In genomic region chr19:13774217-13775191, GRCh38 we compare ENCODE assay signal across 1 cellular context.
TF ChIP-seq lines count a peak whose summit lies in the region.

Gene C19orf53, plus strand, starts transcription at chr19:13774456. Its CDS starts 22 bp downstream, at chr19:13774478.

TF ChIP-seq in HepG2, 621 proteins besides CTCF, POLR2A, EP300 and RAD21 (continued from another document and continues in another):
- TF ChIP-seq HNRNPH1 (optimal IDR thresholded peaks at IDR 0.05; ENCODE audit: low read depth, low read length) (no peak), ZNF292 (CRISPR knock-in tag; IDR thresholded peaks at IDR 0.05; ENCODE audit: borderline replicate concordance, low read depth) (0 out of 2 replicates have a peak, but pooled peaks have one; percentile 61), ZSCAN12 (CRISPR knock-in tag; IDR thresholded peaks at IDR 0.05) (0 out of 2 replicates have a peak, but pooled peaks have one; percentile 19), ZNF143 (CRISPR knock-in tag; IDR thresholded peaks at IDR 0.05) (peak; percentile 100), TARDBP (CRISPR knock-in tag; IDR thresholded peaks at IDR 0.05) (peak; percentile 94), IKZF1 (IDR thresholded peaks at IDR 0.05) (no peak), ZBTB46 (CRISPR knock-in tag; IDR thresholded peaks at IDR 0.05; ENCODE audit: borderline replicate concordance) (peak; percentile 39; the same call in 1 of the 2 replicates), MBD4 (IDR thresholded peaks at IDR 0.05; ENCODE audit: borderline replicate concordance, low read length) (no peak), ZSCAN5A (CRISPR knock-in tag; IDR thresholded peaks at IDR 0.05; ENCODE audit: borderline replicate concordance) (no peak), GATAD2A (CRISPR knock-in tag; IDR thresholded peaks at IDR 0.05) (peak; percentile 58), ATF7 (IDR thresholded peaks at IDR 0.05) (no peak), ATF7 (CRISPR knock-in tag; IDR thresholded peaks at IDR 0.05) (no peak), GFI1 (CRISPR knock-in tag; IDR thresholded peaks at IDR 0.05; ENCODE audit: borderline replicate concordance) (0 out of 2 replicates have a peak, but pooled peaks have one; percentile 47), ZSCAN20 (CRISPR knock-in tag; IDR thresholded peaks at IDR 0.05; ENCODE audit: borderline replicate concordance) (no peak), SOX5 (CRISPR knock-in tag; IDR thresholded peaks at IDR 0.05; ENCODE audit: borderline replicate concordance) (peak; percentile 51; the same call in 1 of the 2 replicates), ZNF460 (CRISPR knock-in tag; IDR thresholded peaks at IDR 0.05; ENCODE audit: borderline replicate concordance) (no peak; the same call in 1 of the 2 replicates), REL (CRISPR knock-in tag; conservative IDR thresholded peaks at IDR 0.05) (no peak), NFATC3 (CRISPR knock-in tag; IDR thresholded peaks at IDR 0.05) (peak; percentile 87), ZNF607 (CRISPR knock-in tag; IDR thresholded peaks at IDR 0.05; ENCODE audit: borderline replicate concordance) (no peak; the same call in 1 of the 2 replicates), HOXA7 (CRISPR knock-in tag; IDR thresholded peaks at IDR 0.05) (no peak), ZBTB3 (CRISPR knock-in tag; IDR thresholded peaks at IDR 0.05; ENCODE audit: borderline replicate concordance, low read depth) (peak; percentile 58; the same call in 1 of the 2 replicates), PBX2 (CRISPR knock-in tag; IDR thresholded peaks at IDR 0.05) (no peak), CCDC6 (CRISPR knock-in tag; IDR thresholded peaks at IDR 0.05) (peak; percentile 79; the same call in 1 of the 2 replicates), PHB2 (IDR thresholded peaks at IDR 0.05; ENCODE audit: partially characterized antibody) (no peak), ZNF572 (CRISPR knock-in tag; IDR thresholded peaks at IDR 0.05) (0 out of 2 replicates have a peak, but pooled peaks have one; percentile 54), PTBP1 (IDR thresholded peaks at IDR 0.05; ENCODE audit: low read depth, low read length, poor library complexity, severe bottlenecking) (no peak), HINFP (CRISPR knock-in tag; IDR thresholded peaks at IDR 0.05; ENCODE audit: low read depth) (peak; percentile 90), REPIN1 (CRISPR knock-in tag; IDR thresholded peaks at IDR 0.05; ENCODE audit: borderline replicate concordance, low read depth) (peak; percentile 95), ZNF616 (CRISPR knock-in tag; IDR thresholded peaks at IDR 0.05; ENCODE audit: low read depth) (peak; percentile 42), HNRNPLL (IDR thresholded peaks at IDR 0.05; ENCODE audit: low read depth, low read length, poor library complexity, severe bottlenecking) (peak; percentile 96), RARA (CRISPR knock-in tag; IDR thresholded peaks at IDR 0.05) (no peak), ZNF34 (CRISPR knock-in tag; IDR thresholded peaks at IDR 0.05; ENCODE audit: borderline replicate concordance) (0 out of 2 replicates have a peak, but pooled peaks have one; percentile 60), ISX (CRISPR knock-in tag; conservative IDR thresholded peaks at IDR 0.05) (no peak), KLF13 (CRISPR knock-in tag; IDR thresholded peaks at IDR 0.05) (no peak), CREBL2 (CRISPR knock-in tag; IDR thresholded peaks at IDR 0.05; ENCODE audit: borderline replicate concordance) (no peak), ZNF180 (CRISPR knock-in tag; IDR thresholded peaks at IDR 0.05; ENCODE audit: borderline replicate concordance, low read depth) (no peak), IRF2 (CRISPR knock-in tag; IDR thresholded peaks at IDR 0.05) (peak; percentile 99), CREM (IDR thresholded peaks at IDR 0.05) (peak; percentile 98), CREM (CRISPR knock-in tag; IDR thresholded peaks at IDR 0.05) (peak; percentile 33; the same call in 1 of the 2 replicates), ZNF224 (CRISPR knock-in tag; IDR thresholded peaks at IDR 0.05) (no peak), RELA (CRISPR knock-in tag; IDR thresholded peaks at IDR 0.05) (0 out of 2 replicates have a peak, but pooled peaks have one; percentile 38), KLF12 (CRISPR knock-in tag; IDR thresholded peaks at IDR 0.05; ENCODE audit: borderline replicate concordance) (peak; percentile 61; the same call in 1 of the 2 replicates), GATAD1 (CRISPR knock-in tag; IDR thresholded peaks at IDR 0.05) (peak; percentile 98), TP53 (CRISPR knock-in tag; conservative IDR thresholded peaks at IDR 0.05) (no peak), ZNF556 (CRISPR knock-in tag; IDR thresholded peaks at IDR 0.05; ENCODE audit: borderline replicate concordance) (peak; percentile 97; the same call in 1 of the 2 replicates)
- TF ChIP-seq, protein P1, sequence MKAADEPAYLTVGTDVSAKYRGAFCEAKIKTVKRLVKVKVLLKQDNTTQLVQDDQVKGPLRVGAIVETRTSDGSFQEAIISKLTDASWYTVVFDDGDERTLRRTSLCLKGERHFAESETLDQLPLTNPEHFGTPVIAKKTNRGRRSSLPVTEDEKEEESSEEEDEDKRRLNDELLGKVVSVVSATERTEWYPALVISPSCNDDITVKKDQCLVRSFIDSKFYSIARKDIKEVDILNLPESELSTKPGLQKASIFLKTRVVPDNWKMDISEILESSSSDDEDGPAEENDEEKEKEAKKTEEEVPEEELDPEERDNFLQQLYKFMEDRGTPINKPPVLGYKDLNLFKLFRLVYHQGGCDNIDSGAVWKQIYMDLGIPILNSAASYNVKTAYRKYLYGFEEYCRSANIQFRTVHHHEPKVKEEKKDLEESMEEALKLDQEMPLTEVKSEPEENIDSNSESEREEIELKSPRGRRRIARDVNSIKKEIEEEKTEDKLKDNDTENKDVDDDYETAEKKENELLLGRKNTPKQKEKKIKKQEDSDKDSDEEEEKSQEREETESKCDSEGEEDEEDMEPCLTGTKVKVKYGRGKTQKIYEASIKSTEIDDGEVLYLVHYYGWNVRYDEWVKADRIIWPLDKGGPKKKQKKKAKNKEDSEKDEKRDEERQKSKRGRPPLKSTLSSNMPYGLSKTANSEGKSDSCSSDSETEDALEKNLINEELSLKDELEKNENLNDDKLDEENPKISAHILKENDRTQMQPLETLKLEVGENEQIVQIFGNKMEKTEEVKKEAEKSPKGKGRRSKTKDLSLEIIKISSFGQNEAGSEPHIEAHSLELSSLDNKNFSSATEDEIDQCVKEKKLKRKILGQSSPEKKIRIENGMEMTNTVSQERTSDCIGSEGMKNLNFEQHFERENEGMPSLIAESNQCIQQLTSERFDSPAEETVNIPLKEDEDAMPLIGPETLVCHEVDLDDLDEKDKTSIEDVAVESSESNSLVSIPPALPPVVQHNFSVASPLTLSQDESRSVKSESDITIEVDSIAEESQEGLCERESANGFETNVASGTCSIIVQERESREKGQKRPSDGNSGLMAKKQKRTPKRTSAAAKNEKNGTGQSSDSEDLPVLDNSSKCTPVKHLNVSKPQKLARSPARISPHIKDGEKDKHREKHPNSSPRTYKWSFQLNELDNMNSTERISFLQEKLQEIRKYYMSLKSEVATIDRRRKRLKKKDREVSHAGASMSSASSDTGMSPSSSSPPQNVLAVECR (CRISPR knock-in tag; IDR thresholded peaks at IDR 0.05; ENCODE audit: borderline replicate concordance): peak; percentile 91; the same call in 1 of the 2 replicates
- TF ChIP-seq, protein P2, sequence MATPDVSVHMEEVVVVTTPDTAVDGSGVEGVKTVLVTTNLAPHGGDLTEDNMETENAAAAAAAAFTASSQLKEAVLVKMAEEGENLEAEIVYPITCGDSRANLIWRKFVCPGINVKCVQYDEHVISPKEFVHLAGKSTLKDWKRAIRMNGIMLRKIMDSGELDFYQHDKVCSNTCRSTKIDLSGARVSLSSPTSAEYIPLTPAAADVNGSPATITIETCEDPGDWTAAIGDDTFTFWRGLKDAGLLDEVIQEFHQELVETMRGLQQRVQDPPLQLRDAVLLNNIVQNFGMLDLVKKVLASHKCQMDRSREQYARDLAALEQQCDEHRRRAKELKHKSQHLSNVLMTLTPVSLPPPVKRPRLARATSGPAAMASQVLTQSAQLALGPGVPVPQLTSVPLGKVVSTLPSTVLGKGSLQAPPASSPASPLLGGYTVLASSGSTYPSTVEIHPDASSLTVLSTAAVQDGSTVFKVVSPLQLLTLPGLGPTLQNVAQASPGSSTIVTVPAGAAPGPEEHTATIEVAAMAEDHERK (CRISPR knock-in tag; IDR thresholded peaks at IDR 0.05; ENCODE audit: low read depth): peak; percentile 92
- TF ChIP-seq, protein P3, sequence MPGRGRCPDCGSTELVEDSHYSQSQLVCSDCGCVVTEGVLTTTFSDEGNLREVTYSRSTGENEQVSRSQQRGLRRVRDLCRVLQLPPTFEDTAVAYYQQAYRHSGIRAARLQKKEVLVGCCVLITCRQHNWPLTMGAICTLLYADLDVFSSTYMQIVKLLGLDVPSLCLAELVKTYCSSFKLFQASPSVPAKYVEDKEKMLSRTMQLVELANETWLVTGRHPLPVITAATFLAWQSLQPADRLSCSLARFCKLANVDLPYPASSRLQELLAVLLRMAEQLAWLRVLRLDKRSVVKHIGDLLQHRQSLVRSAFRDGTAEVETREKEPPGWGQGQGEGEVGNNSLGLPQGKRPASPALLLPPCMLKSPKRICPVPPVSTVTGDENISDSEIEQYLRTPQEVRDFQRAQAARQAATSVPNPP (CRISPR knock-in tag; IDR thresholded peaks at IDR 0.05): peak; percentile 19; the same call in 1 of the 2 replicates
- TF ChIP-seq, protein P4, sequence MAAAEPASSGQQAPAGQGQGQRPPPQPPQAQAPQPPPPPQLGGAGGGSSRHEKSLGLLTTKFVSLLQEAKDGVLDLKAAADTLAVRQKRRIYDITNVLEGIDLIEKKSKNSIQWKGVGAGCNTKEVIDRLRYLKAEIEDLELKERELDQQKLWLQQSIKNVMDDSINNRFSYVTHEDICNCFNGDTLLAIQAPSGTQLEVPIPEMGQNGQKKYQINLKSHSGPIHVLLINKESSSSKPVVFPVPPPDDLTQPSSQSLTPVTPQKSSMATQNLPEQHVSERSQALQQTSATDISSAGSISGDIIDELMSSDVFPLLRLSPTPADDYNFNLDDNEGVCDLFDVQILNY (CRISPR knock-in tag; conservative IDR thresholded peaks at IDR 0.05): 0 out of 2 replicates have a peak, but pooled peaks have one; percentile 54
